ENCODE assay signal across 1 cellular context in the genomic region with DNA sequence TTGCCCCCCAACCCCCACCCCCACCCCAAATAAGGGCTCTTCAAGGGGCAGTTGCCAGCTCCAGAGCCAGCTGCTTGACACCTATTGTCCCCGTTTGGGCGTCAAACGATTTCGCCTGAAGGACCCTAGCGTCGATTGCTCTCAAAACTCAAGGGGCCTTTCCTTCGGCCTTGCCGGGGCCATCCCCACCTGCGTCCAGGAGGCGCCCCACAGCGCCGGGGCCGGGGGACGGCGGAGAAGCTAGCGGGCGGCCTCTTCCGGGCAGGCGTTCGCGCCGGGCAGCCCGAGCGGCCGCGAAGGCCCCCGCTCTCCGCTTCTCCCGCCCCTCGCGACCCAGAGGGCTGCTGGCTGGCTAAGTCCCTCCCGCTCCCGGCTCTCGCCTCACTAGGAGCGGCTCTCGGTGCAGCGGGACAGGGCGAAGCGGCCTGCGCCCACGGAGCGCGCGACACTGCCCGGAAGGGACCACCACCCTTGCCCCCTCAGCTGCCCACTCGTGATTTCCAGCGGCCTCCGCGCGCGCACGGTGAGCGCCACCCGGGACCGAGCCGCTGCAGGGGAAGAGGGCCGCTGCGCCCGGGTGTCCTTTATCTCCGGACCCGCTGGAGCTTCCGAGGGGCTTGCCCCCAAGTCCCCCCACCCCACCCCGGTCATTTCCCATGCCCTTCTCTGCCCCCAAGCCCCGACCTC.
TF ChIP-seq lines count a peak whose summit lies in the region.

A gene with protein sequence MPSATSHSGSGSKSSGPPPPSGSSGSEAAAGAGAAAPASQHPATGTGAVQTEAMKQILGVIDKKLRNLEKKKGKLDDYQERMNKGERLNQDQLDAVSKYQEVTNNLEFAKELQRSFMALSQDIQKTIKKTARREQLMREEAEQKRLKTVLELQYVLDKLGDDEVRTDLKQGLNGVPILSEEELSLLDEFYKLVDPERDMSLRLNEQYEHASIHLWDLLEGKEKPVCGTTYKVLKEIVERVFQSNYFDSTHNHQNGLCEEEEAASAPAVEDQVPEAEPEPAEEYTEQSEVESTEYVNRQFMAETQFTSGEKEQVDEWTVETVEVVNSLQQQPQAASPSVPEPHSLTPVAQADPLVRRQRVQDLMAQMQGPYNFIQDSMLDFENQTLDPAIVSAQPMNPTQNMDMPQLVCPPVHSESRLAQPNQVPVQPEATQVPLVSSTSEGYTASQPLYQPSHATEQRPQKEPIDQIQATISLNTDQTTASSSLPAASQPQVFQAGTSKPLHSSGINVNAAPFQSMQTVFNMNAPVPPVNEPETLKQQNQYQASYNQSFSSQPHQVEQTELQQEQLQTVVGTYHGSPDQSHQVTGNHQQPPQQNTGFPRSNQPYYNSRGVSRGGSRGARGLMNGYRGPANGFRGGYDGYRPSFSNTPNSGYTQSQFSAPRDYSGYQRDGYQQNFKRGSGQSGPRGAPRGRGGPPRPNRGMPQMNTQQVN (plus strand): TSS at position 383 of the 687 bp plus-strand sequence. CDS start 690 bp downstream, outside the sequence.

TF ChIP-seq in K562, 482 proteins besides CTCF, POLR2A, EP300 and RAD21 (continued from another document and continues in another):
- TF ChIP-seq, protein P1, sequence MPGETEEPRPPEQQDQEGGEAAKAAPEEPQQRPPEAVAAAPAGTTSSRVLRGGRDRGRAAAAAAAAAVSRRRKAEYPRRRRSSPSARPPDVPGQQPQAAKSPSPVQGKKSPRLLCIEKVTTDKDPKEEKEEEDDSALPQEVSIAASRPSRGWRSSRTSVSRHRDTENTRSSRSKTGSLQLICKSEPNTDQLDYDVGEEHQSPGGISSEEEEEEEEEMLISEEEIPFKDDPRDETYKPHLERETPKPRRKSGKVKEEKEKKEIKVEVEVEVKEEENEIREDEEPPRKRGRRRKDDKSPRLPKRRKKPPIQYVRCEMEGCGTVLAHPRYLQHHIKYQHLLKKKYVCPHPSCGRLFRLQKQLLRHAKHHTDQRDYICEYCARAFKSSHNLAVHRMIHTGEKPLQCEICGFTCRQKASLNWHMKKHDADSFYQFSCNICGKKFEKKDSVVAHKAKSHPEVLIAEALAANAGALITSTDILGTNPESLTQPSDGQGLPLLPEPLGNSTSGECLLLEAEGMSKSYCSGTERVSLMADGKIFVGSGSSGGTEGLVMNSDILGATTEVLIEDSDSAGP (CRISPR knock-in tag; IDR thresholded peaks at IDR 0.05): no peak
- no peak for TF ChIP-seq BMI1 (IDR thresholded peaks at IDR 0.05; ENCODE audit: low read length)
- TF ChIP-seq, protein P2, sequence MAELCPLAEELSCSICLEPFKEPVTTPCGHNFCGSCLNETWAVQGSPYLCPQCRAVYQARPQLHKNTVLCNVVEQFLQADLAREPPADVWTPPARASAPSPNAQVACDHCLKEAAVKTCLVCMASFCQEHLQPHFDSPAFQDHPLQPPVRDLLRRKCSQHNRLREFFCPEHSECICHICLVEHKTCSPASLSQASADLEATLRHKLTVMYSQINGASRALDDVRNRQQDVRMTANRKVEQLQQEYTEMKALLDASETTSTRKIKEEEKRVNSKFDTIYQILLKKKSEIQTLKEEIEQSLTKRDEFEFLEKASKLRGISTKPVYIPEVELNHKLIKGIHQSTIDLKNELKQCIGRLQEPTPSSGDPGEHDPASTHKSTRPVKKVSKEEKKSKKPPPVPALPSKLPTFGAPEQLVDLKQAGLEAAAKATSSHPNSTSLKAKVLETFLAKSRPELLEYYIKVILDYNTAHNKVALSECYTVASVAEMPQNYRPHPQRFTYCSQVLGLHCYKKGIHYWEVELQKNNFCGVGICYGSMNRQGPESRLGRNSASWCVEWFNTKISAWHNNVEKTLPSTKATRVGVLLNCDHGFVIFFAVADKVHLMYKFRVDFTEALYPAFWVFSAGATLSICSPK (IDR thresholded peaks at IDR 0.05; ENCODE audit: borderline replicate concordance): no peak
- no peak for TF ChIP-seq ZNF668 (CRISPR knock-in tag; IDR thresholded peaks at IDR 0.05)
- no peak; the same call in 1 of the 2 replicates for TF ChIP-seq BCOR (IDR thresholded peaks at IDR 0.05)
- TF ChIP-seq ZNF79 (CRISPR knock-in tag; IDR thresholded peaks at IDR 0.05; ENCODE audit: low read depth): no peak
- TF ChIP-seq CBX3 (IDR thresholded peaks at IDR 0.05; ENCODE audit: borderline replicate concordance in 1 of 2, low read length in 2 of 2): no peak
- TF ChIP-seq POLR2B (IDR thresholded peaks at IDR 0.05; ENCODE audit: low read depth, partially characterized antibody): peak; percentile 91
- peak; percentile 85; the same call in 1 of the 2 replicates for TF ChIP-seq ERF (CRISPR knock-in tag; IDR thresholded peaks at IDR 0.05)
- TF ChIP-seq, protein P3, sequence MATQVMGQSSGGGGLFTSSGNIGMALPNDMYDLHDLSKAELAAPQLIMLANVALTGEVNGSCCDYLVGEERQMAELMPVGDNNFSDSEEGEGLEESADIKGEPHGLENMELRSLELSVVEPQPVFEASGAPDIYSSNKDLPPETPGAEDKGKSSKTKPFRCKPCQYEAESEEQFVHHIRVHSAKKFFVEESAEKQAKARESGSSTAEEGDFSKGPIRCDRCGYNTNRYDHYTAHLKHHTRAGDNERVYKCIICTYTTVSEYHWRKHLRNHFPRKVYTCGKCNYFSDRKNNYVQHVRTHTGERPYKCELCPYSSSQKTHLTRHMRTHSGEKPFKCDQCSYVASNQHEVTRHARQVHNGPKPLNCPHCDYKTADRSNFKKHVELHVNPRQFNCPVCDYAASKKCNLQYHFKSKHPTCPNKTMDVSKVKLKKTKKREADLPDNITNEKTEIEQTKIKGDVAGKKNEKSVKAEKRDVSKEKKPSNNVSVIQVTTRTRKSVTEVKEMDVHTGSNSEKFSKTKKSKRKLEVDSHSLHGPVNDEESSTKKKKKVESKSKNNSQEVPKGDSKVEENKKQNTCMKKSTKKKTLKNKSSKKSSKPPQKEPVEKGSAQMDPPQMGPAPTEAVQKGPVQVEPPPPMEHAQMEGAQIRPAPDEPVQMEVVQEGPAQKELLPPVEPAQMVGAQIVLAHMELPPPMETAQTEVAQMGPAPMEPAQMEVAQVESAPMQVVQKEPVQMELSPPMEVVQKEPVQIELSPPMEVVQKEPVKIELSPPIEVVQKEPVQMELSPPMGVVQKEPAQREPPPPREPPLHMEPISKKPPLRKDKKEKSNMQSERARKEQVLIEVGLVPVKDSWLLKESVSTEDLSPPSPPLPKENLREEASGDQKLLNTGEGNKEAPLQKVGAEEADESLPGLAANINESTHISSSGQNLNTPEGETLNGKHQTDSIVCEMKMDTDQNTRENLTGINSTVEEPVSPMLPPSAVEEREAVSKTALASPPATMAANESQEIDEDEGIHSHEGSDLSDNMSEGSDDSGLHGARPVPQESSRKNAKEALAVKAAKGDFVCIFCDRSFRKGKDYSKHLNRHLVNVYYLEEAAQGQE (CRISPR knock-in tag; IDR thresholded peaks at IDR 0.05; ENCODE audit: low read depth): peak; percentile 77; the same call in 1 of the 2 replicates
- no peak for TF ChIP-seq CBX2 (IDR thresholded peaks at IDR 0.05; ENCODE audit: insufficient read depth, low read length, poor library complexity, severe bottlenecking)
- TF ChIP-seq, protein P4, sequence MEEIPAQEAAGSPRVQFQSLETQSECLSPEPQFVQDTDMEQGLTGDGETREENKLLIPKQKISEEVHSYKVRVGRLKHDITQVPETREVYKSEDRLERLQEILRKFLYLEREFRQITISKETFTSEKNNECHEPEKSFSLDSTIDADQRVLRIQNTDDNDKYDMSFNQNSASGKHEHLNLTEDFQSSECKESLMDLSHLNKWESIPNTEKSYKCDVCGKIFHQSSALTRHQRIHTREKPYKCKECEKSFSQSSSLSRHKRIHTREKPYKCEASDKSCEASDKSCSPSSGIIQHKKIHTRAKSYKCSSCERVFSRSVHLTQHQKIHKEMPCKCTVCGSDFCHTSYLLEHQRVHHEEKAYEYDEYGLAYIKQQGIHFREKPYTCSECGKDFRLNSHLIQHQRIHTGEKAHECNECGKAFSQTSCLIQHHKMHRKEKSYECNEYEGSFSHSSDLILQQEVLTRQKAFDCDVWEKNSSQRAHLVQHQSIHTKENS (CRISPR knock-in tag; IDR thresholded peaks at IDR 0.05): no peak
- TF ChIP-seq CEBPB (tag; IDR thresholded peaks at IDR 0.05): no peak
- 0 out of 2 replicates have a peak, but pooled peaks have one; percentile 8 for TF ChIP-seq JUN (IDR thresholded peaks at IDR 0.05; ENCODE audit: borderline replicate concordance, low read depth, low read length)
- no peak for TF ChIP-seq JUN (CRISPR knock-in tag; IDR thresholded peaks at IDR 0.05; ENCODE audit: borderline replicate concordance)
- no peak for TF ChIP-seq NR3C1 (CRISPR knock-in tag; IDR thresholded peaks at IDR 0.05)
- no peak for TF ChIP-seq ZNF217 (CRISPR knock-in tag; IDR thresholded peaks at IDR 0.05)
- TF ChIP-seq NR2C2 (CRISPR knock-in tag; IDR thresholded peaks at IDR 0.05): 0 out of 2 replicates have a peak, but pooled peaks have one; percentile 37
- TF ChIP-seq NR2C2 (tag; IDR thresholded peaks at IDR 0.05): peak; percentile 57; the same call in 1 of the 2 replicates
- TF ChIP-seq SRSF3 (IDR thresholded peaks at IDR 0.05; ENCODE audit: insufficient read depth, low read length): no peak
- TF ChIP-seq TAF1 (IDR thresholded peaks at IDR 0.05; ENCODE audit: control insufficient read depth, extremely low read depth, insufficient read depth, low read length, severe bottlenecking): peak; percentile 80
- no peak for TF ChIP-seq PPARD (CRISPR knock-in tag; IDR thresholded peaks at IDR 0.05)
- TF ChIP-seq ZBTB17 (CRISPR knock-in tag; IDR thresholded peaks at IDR 0.05): peak; percentile 81
- no peak for TF ChIP-seq ZNF239 (CRISPR knock-in tag; IDR thresholded peaks at IDR 0.05)
- no peak for TF ChIP-seq PYGO2 (tag; IDR thresholded peaks at IDR 0.05)
- peak; percentile 91; the same call in 1 of the 2 replicates for TF ChIP-seq OTX1 (CRISPR knock-in tag; IDR thresholded peaks at IDR 0.05)
- no peak for TF ChIP-seq YBX1 (IDR thresholded peaks at IDR 0.05)
- TF ChIP-seq ELF4 (CRISPR knock-in tag; IDR thresholded peaks at IDR 0.05): no peak
- TF ChIP-seq ZNF174 (CRISPR knock-in tag; IDR thresholded peaks at IDR 0.05): no peak
- TF ChIP-seq XRCC3 (IDR thresholded peaks at IDR 0.05): no peak
- TF ChIP-seq, protein P5, sequence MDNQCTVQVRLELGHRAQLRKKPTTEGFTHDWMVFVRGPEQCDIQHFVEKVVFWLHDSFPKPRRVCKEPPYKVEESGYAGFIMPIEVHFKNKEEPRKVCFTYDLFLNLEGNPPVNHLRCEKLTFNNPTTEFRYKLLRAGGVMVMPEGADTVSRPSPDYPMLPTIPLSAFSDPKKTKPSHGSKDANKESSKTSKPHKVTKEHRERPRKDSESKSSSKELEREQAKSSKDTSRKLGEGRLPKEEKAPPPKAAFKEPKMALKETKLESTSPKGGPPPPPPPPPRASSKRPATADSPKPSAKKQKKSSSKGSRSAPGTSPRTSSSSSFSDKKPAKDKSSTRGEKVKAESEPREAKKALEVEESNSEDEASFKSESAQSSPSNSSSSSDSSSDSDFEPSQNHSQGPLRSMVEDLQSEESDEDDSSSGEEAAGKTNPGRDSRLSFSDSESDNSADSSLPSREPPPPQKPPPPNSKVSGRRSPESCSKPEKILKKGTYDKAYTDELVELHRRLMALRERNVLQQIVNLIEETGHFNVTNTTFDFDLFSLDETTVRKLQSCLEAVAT (IDR thresholded peaks at IDR 0.05): peak; percentile 66 to 73; a peak in 1 of 4 replicates
- no peak for TF ChIP-seq PCBP2 (IDR thresholded peaks at IDR 0.05; ENCODE audit: low read depth, low read length, poor library complexity, severe bottlenecking)
- peak in 1 of 2 experiments; percentile 48; a peak in 1 of 4 replicates for TF ChIP-seq TBL1XR1 (IDR thresholded peaks at IDR 0.05; ENCODE audit: low read length in 2 of 2)
- TF ChIP-seq, protein P6, sequence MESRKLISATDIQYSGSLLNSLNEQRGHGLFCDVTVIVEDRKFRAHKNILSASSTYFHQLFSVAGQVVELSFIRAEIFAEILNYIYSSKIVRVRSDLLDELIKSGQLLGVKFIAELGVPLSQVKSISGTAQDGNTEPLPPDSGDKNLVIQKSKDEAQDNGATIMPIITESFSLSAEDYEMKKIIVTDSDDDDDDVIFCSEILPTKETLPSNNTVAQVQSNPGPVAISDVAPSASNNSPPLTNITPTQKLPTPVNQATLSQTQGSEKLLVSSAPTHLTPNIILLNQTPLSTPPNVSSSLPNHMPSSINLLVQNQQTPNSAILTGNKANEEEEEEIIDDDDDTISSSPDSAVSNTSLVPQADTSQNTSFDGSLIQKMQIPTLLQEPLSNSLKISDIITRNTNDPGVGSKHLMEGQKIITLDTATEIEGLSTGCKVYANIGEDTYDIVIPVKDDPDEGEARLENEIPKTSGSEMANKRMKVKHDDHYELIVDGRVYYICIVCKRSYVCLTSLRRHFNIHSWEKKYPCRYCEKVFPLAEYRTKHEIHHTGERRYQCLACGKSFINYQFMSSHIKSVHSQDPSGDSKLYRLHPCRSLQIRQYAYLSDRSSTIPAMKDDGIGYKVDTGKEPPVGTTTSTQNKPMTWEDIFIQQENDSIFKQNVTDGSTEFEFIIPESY (CRISPR knock-in tag; IDR thresholded peaks at IDR 0.05): peak; percentile 56
- TF ChIP-seq, protein P7, sequence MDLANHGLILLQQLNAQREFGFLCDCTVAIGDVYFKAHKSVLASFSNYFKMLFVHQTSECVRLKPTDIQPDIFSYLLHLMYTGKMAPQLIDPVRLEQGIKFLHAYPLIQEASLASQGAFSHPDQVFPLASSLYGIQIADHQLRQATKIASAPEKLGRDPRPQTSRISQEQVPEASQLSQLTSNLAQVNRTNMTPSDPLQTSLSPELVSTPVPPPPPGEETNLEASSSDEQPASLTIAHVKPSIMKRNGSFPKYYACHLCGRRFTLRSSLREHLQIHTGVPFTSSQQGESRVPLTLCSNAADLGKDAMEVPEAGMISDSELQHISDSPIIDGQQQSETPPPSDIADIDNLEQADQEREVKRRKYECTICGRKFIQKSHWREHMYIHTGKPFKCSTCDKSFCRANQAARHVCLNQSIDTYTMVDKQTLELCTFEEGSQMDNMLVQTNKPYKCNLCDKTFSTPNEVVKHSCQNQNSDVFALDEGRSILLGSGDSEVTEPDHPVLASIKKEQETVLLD (IDR thresholded peaks at IDR 0.05): no peak
- TF ChIP-seq ZNF707 (CRISPR knock-in tag; conservative IDR thresholded peaks at IDR 0.05): no peak
- peak; percentile 49 for TF ChIP-seq PHF20 (IDR thresholded peaks at IDR 0.05; ENCODE audit: partially characterized antibody)
- 0 out of 2 replicates have a peak, but pooled peaks have one; percentile 16 for TF ChIP-seq NR1H2 (CRISPR knock-in tag; IDR thresholded peaks at IDR 0.05)
- TF ChIP-seq KDM5B (IDR thresholded peaks at IDR 0.05; ENCODE audit: insufficient replicate concordance, low read depth, low read length): peak; percentile 42
- peak; percentile 93 for TF ChIP-seq SUPT5H (IDR thresholded peaks at IDR 0.05)
- TF ChIP-seq, protein P8, sequence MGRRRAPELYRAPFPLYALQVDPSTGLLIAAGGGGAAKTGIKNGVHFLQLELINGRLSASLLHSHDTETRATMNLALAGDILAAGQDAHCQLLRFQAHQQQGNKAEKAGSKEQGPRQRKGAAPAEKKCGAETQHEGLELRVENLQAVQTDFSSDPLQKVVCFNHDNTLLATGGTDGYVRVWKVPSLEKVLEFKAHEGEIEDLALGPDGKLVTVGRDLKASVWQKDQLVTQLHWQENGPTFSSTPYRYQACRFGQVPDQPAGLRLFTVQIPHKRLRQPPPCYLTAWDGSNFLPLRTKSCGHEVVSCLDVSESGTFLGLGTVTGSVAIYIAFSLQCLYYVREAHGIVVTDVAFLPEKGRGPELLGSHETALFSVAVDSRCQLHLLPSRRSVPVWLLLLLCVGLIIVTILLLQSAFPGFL (CRISPR knock-in tag; IDR thresholded peaks at IDR 0.05): no peak; the same call in 1 of the 2 replicates
- TF ChIP-seq ZFP1 (CRISPR knock-in tag; IDR thresholded peaks at IDR 0.05): no peak
- TF ChIP-seq STAT5A (IDR thresholded peaks at IDR 0.05; ENCODE audit: borderline replicate concordance, low read length): no peak
